Comparison of ENCODE assay signal across 15 cellular contexts in genomic region chr2:128594273-128594910, GRCh38.
DNase-seq lines count a peak whose midpoint lies in the region; ATAC-seq and TF ChIP-seq lines count a peak whose summit lies in the region.
"Had no signal": no experiment of that assay in that cellular context is flagged by ENCODE, and none has a peak within 500 bp of the region (broad histone marks: within the 10 kb centered on the region; RNA-seq: fewer than 3 reads in every experiment).

No MANE protein-coding gene starts in this region.

- intact Hi-C loops in cardiac septum (cut with DNase I), result no loop called here
- intact Hi-C loops in right cardiac atrium (cut with DNase I), result no loop called here

- WGBS in right cardiac atrium, result 72% methylated on average over 8 of the region's 8 CpGs

- TF ChIP-seq CTCF in osteocyte (IDR thresholded peaks at IDR 0.05), result no peak

- peak; percentile 69 for DNase-seq in cardiac septum (ENCODE audit: low spot score)
- DNase-seq in right cardiac atrium, result no peak
- peak; percentile 43 for DNase-seq in islet precursor cell
- peak; percentile 72 for DNase-seq in osteocyte (ENCODE audit: extremely low spot score, unreplicated experiment)
- peak; percentile 29 for DNase-seq in ureter (ENCODE audit: low spot score)
- no peak for DNase-seq in NCI-H2107 (lab: John Stamatoyannopoulos, UW)
- no peak for DNase-seq in activated effector memory CD4-positive, alpha-beta T cell treated with anti-CD3 and anti-CD28 coated beads, Interleukin-2, amount 50 U/mL, for 16 hours
- DNase-seq in stimulated activated CD4-positive, alpha-beta T cell treated with anti-CD3 and anti-CD28 coated beads, Interleukin-15, amount 100 ng/mL, for 24 hours, result no peak
- DNase-seq: CD4-positive, CD25-positive, alpha-beta regulatory T cell; KG1; NCI-H1048; PC-9 had no signal

- ATAC-seq in right cardiac atrium, result no peak
- ATAC-seq: A549, GM12878, GM23338 had no signal

- H3K27me3 ChIP-seq in right cardiac atrium (ENCODE audit: control insufficient read depth, insufficient read depth), result no peaks in the 10 kb centered on the region

- no peaks in the 10 kb centered on the region for H3K4me1 Mint-ChIP-seq in osteocyte (ENCODE audit: unreplicated experiment)
- H3K4me1 Mint-ChIP-seq: CD4-positive, CD25-positive, alpha-beta regulatory T cell had no signal

- no peak overlapping the region for H3K27ac ChIP-seq in right cardiac atrium (ENCODE audit: low read length)
- H3K27ac ChIP-seq: A549, PC-9 had no signal

- H3K27me3 Mint-ChIP-seq in osteocyte (ENCODE audit: unreplicated experiment), result no peaks in the 10 kb centered on the region

- H3K27ac Mint-ChIP-seq in osteocyte (ENCODE audit: unreplicated experiment), result no peak overlapping the region
- H3K27ac Mint-ChIP-seq: CD4-positive, CD25-positive, alpha-beta regulatory T cell; GM23338 had no signal

- peaks cover 5% of the 10 kb centered on the region for H3K4me1 ChIP-seq in right cardiac atrium (ENCODE audit: control insufficient read depth, insufficient read depth, low read length)
- H3K4me1 ChIP-seq: A549 had no signal

- H3K9me3 ChIP-seq in right cardiac atrium (ENCODE audit: control insufficient read depth, low read length), result no peaks in the 10 kb centered on the region
- H3K9me3 ChIP-seq: A549 had no signal

- H3K9me3 Mint-ChIP-seq in osteocyte (ENCODE audit: unreplicated experiment), result no peaks in the 10 kb centered on the region
- H3K9me3 Mint-ChIP-seq: GM23338 had no signal

- H3K4me3 Mint-ChIP-seq in osteocyte (ENCODE audit: unreplicated experiment), result no peak overlapping the region
- H3K4me3 Mint-ChIP-seq: CD4-positive, CD25-positive, alpha-beta regulatory T cell; GM23338 had no signal

- H3K4me3 ChIP-seq in right cardiac atrium (ENCODE audit: low read length), result no peak overlapping the region
- H3K4me3 ChIP-seq: A549, GM12878, GM23338, PC-9 had no signal

- peaks cover 2% of the 10 kb centered on the region for H3K36me3 Mint-ChIP-seq in osteocyte (ENCODE audit: unreplicated experiment)
- H3K36me3 Mint-ChIP-seq: CD4-positive, CD25-positive, alpha-beta regulatory T cell had no signal

Comparison
In these comparisons a context has a peak if more than half of its experiments do, and no peak if none do; other contexts are left out.
1. DNase-seq: peak in cardiac septum (single experiment), islet precursor cell (single experiment), osteocyte (single experiment) and ureter (single experiment); none in right cardiac atrium (0 of 3), NCI-H2107 (single experiment), activated effector memory CD4-positive, alpha-beta T cell treated with anti-CD3 and anti-CD28 coated beads, Interleukin-2, amount 50 U/mL, for 16 hours (single experiment) and stimulated activated CD4-positive, alpha-beta T cell treated with anti-CD3 and anti-CD28 coated beads, Interleukin-15, amount 100 ng/mL, for 24 hours (single experiment).